Comparison of ENCODE assay signal across 12 cellular contexts in genomic region chr11:102419181-102419580, GRCh38.
"Had no signal": no experiment of that assay in that cellular context is flagged by ENCODE, and none has a peak within 500 bp of the region (broad histone marks: within the 10 kb centered on the region; RNA-seq: fewer than 3 reads in every experiment).

No MANE protein-coding gene starts in this region.

- H3K27ac ChIP-seq: transverse colon had no signal

- H3K9me3 Mint-ChIP-seq: central memory CD8-positive, alpha-beta T cell; effector memory CD8-positive, alpha-beta T cell had no signal

- H3K27ac Mint-ChIP-seq: stimulated activated effector memory CD8-positive, alpha-beta T cell treated with anti-CD3 and anti-CD28 coated beads, Interleukin-12 subunit alpha, Interleukin-12 subunit beta, amount 100 ng/mL, for 72 hours had no signal

- DNase-seq: activated CD4-positive, CD25-positive, alpha-beta regulatory T cell; activated T-cell treated with anti-CD3 and anti-CD28 coated beads, Interleukin-2, amount 50 U/mL, for 1 hour; effector memory CD8-positive, alpha-beta T cell; erythroblast; hypothalamus; midbrain; right cardiac atrium; T-helper 2 cell; transverse colon had no signal

- H3K27me3 ChIP-seq: transverse colon had no signal

- ATAC-seq: effector memory CD8-positive, alpha-beta T cell; right cardiac atrium; stimulated activated effector memory CD8-positive, alpha-beta T cell treated with anti-CD3 and anti-CD28 coated beads, Interleukin-12 subunit alpha, Interleukin-12 subunit beta, amount 100 ng/mL, for 72 hours had no signal

- H3K4me3 ChIP-seq: smooth muscle cell, transverse colon had no signal

- H3K36me3 ChIP-seq: transverse colon had no signal

- H3K4me3 Mint-ChIP-seq: central memory CD8-positive, alpha-beta T cell; effector memory CD8-positive, alpha-beta T cell; stimulated activated effector memory CD8-positive, alpha-beta T cell treated with anti-CD3 and anti-CD28 coated beads, Interleukin-12 subunit alpha, Interleukin-12 subunit beta, amount 100 ng/mL, for 72 hours had no signal

- H3K9me3 ChIP-seq: transverse colon had no signal

- H3K27me3 Mint-ChIP-seq: central memory CD8-positive, alpha-beta T cell; effector memory CD8-positive, alpha-beta T cell had no signal
